In genomic region chr10:87228247-87228646, GRCh38 we compare ENCODE assay signal across 1 cellular context. TPM values are rescaled to one million over a fixed set of nuclear protein-coding genes. Genes with fewer than 3 reads are reported as not detected.
DNase-seq lines count a peak whose midpoint lies in the region.
"Not testable (repeated sequence)": the region's sequence is repeated elsewhere in the genome, so short reads cannot be mapped to it uniquely, and the experiment has no call there.

No MANE protein-coding gene starts in this region.

- DNase-seq in posterior vena cava (ENCODE audit: low spot score), result peak; percentile 31

- intact Hi-C loops in posterior vena cava (cut with DNase I), result not testable (repeated sequence)

RNA-seq across cellular contexts. Expression of gene NUTM2A, which starts 3.0 kb away (rescaled TPM):
- under 1 TPM; 0.46 to 0.86 TPM for total RNA-seq in posterior vena cava
